ENCODE assay signal across 1 cellular context in the genomic region with DNA sequence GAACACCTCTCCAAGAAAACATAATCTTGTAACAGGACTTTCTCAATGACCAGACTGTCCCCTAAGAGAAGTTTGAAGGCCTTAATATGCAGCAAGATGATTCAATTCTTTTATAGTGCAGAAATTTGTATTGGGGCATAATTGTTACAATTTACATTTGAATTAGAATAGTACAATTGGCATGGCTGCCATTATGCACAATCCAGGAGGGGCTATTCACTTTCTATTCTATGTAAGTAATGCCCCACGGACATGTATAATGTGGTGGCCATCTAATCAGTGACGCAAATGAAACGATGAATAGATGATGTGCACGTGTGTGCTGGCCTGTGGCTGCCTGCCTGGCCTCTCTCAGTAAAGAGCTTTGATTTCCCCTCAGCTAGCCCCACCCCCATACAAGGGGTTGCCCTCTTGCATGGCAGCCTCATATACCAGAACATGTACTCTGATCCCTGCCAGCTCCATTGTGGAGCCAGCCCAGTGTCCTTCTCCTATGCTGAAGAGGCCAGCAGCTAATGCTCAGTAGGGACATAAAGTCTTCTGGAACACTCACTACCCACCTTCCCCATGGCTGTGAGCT.
TF ChIP-seq lines count a peak whose summit lies in the region.

No MANE protein-coding gene starts in this region.

TF ChIP-seq in GM23338, 12 proteins besides CTCF, POLR2A, EP300 and RAD21 (continued from another document):
- TF ChIP-seq, protein P1, sequence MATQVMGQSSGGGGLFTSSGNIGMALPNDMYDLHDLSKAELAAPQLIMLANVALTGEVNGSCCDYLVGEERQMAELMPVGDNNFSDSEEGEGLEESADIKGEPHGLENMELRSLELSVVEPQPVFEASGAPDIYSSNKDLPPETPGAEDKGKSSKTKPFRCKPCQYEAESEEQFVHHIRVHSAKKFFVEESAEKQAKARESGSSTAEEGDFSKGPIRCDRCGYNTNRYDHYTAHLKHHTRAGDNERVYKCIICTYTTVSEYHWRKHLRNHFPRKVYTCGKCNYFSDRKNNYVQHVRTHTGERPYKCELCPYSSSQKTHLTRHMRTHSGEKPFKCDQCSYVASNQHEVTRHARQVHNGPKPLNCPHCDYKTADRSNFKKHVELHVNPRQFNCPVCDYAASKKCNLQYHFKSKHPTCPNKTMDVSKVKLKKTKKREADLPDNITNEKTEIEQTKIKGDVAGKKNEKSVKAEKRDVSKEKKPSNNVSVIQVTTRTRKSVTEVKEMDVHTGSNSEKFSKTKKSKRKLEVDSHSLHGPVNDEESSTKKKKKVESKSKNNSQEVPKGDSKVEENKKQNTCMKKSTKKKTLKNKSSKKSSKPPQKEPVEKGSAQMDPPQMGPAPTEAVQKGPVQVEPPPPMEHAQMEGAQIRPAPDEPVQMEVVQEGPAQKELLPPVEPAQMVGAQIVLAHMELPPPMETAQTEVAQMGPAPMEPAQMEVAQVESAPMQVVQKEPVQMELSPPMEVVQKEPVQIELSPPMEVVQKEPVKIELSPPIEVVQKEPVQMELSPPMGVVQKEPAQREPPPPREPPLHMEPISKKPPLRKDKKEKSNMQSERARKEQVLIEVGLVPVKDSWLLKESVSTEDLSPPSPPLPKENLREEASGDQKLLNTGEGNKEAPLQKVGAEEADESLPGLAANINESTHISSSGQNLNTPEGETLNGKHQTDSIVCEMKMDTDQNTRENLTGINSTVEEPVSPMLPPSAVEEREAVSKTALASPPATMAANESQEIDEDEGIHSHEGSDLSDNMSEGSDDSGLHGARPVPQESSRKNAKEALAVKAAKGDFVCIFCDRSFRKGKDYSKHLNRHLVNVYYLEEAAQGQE (IDR thresholded peaks at IDR 0.05; ENCODE audit: unreplicated experiment) = no peak
- no peak for TF ChIP-seq EZH2 (IDR thresholded peaks at IDR 0.05; ENCODE audit: low read depth, unreplicated experiment)
- TF ChIP-seq JUNB (IDR thresholded peaks at IDR 0.05; ENCODE audit: unreplicated experiment) = no peak
- no peak for TF ChIP-seq EZH2phosphoT487 (IDR thresholded peaks at IDR 0.05; ENCODE audit: unreplicated experiment)
- TF ChIP-seq ZNF114 (CRISPR knock-in tag; IDR thresholded peaks at IDR 0.05) = no peak
TF ChIP-seq in GM23338: peak in this region for 0.
